Comparison of ENCODE assay signal across 18 cellular contexts in genomic region chr10:19952103-19952502, GRCh38.
"Had no signal": no experiment of that assay in that cellular context is flagged by ENCODE, and none has a peak within 500 bp of the region (broad histone marks: within the 10 kb centered on the region; RNA-seq: fewer than 3 reads in every experiment).

No MANE protein-coding gene starts in this region.

- H3K9me3 ChIP-seq: ovary, psoas muscle, thoracic aorta, upper lobe of left lung had no signal

- H3K27ac ChIP-seq: ovary, psoas muscle, upper lobe of left lung had no signal

- DNase-seq: activated CD4-positive, alpha-beta T cell treated with anti-CD3 and anti-CD28 coated beads, Interleukin-2, amount 50 U/mL, for 1 hour; activated CD8-positive, alpha-beta memory T cell treated with anti-CD3 and anti-CD28 coated beads, Interleukin-2, amount 50 U/mL, for 4 hours; activated naive CD4-positive, alpha-beta T cell treated with anti-CD3 and anti-CD28 coated beads, Interleukin-2, amount 50 U/mL, for 16 hours; activated T-cell treated with anti-CD3 and anti-CD28 coated beads, Interleukin-2, amount 50 U/mL, for 4 hours; aorta; cerebellar nuclear complex; effector CD8-positive, alpha-beta T cell; head of caudate nucleus; left colon; ovary; psoas muscle; stimulated activated CD4-positive, alpha-beta T cell treated with anti-CD3 and anti-CD28 coated beads, Interleukin-4, amount 100 ng/mL, for 4 hours; T-cell; upper lobe of left lung had no signal

- H3K4me3 ChIP-seq: lung, ovary, psoas muscle, thoracic aorta, upper lobe of left lung had no signal

- H3K36me3 ChIP-seq: ovary, thoracic aorta, upper lobe of left lung had no signal

- H3K27me3 ChIP-seq: ovary, upper lobe of left lung had no signal

- ATAC-seq: activated T-cell treated with anti-CD3 and anti-CD28 coated beads, Interleukin-2, amount 50 U/mL, for 4 hours; left colon; psoas muscle; sciatic nerve; stimulated activated memory B cell treated with anti-CD40 and anti-IgM and Interleukin-4, amounts not matched to agents 10 μg/mL and 1 μg/mL and 100 μg/mL, for 72 hours; T-cell had no signal
